28 cellular contexts compared by ENCODE assay signal in genomic region chr18:65259403-65259802, GRCh38.
"Had no signal": no experiment of that assay in that cellular context is flagged by ENCODE, and none has a peak within 500 bp of the region (broad histone marks: within the 10 kb centered on the region; RNA-seq: fewer than 3 reads in every experiment).

No MANE protein-coding gene starts in this region.

- DNase-seq: colonic mucosa; cortex of kidney; dermis blood vessel endothelial cell; dorsolateral prefrontal cortex; effector CD4-positive, alpha-beta T cell; effector CD8-positive, alpha-beta T cell; effector memory CD4-positive, alpha-beta T cell; effector memory CD8-positive, alpha-beta T cell; endodermal cell; erythroblast; esophagus squamous epithelium; foreskin fibroblast; foreskin keratinocyte; foreskin melanocyte; gastrocnemius medialis; glutamatergic neuron; head of caudate nucleus; heart left ventricle; heart right ventricle had no signal

- H3K9me3 ChIP-seq: colonic mucosa, esophagus muscularis mucosa, esophagus squamous epithelium, gastrocnemius medialis, gastroesophageal sphincter, heart left ventricle, heart right ventricle had no signal

- FAIRE-seq: colon, endometrium, frontal cortex had no signal

- ATAC-seq: effector memory CD8-positive, alpha-beta T cell; esophagus mucosa; foreskin keratinocyte; gastrocnemius medialis; gastroesophageal sphincter; heart left ventricle; heart right ventricle had no signal

- H3K4me2 ChIP-seq: hepatocyte had no signal

- H3K27ac ChIP-seq: colonic mucosa, coronary artery, dorsolateral prefrontal cortex, epithelial cell of prostate, esophagus muscularis mucosa, esophagus squamous epithelium, foreskin keratinocyte, gastrocnemius medialis, gastroesophageal sphincter, heart left ventricle, heart right ventricle, hepatocyte had no signal

- H3K4me1 ChIP-seq: colonic mucosa, esophagus muscularis mucosa, esophagus squamous epithelium, foreskin keratinocyte, gastrocnemius medialis, gastroesophageal sphincter, heart left ventricle, heart right ventricle had no signal

- H3K36me3 ChIP-seq: colonic mucosa, esophagus muscularis mucosa, esophagus squamous epithelium, gastrocnemius medialis, gastroesophageal sphincter, heart left ventricle, heart right ventricle had no signal

- H3K4me3 ChIP-seq: colonic mucosa, coronary artery, dorsolateral prefrontal cortex, esophagus muscularis mucosa, esophagus squamous epithelium, gastrocnemius medialis, gastroesophageal sphincter, heart left ventricle, heart right ventricle, hepatocyte had no signal
